Comparison of ENCODE assay signal across 31 cellular contexts in genomic region chr13:43799191-43799590, GRCh38. TPM values are rescaled to one million over a fixed set of nuclear protein-coding genes. Genes with fewer than 3 reads are reported as not detected.
DNase-seq lines count a peak whose midpoint lies in the region; ATAC-seq, FAIRE-seq and TF ChIP-seq lines count a peak whose summit lies in the region.
"Had no signal": no experiment of that assay in that cellular context is flagged by ENCODE, and none has a peak within 500 bp of the region (broad histone marks: within the 10 kb centered on the region; RNA-seq: fewer than 3 reads in every experiment).

No MANE protein-coding gene starts in this region.

- H3K4me3 Mint-ChIP-seq in natural killer cell treated with Interleukin-12 subunit alpha and Interleukin-12 subunit beta and Interleukin-15 and Interleukin-18, amount 100 ng/mL, for 72 hours, result peak overlapping the region; percentile 35
- no peak overlapping the region for H3K4me3 Mint-ChIP-seq in natural killer cell
- H3K4me3 Mint-ChIP-seq in astrocyte (ENCODE audit: unreplicated experiment), result no peak overlapping the region
- no peak overlapping the region for H3K4me3 Mint-ChIP-seq in type B pancreatic cell
- H3K4me3 Mint-ChIP-seq: B cell; brain; CD8-positive, alpha-beta T cell; mesothelial cell of epicardium; naive B cell; WTC11 had no signal

- no peaks in the 10 kb centered on the region for H3K9me3 Mint-ChIP-seq in natural killer cell treated with Interleukin-12 subunit alpha and Interleukin-12 subunit beta and Interleukin-15 and Interleukin-18, amount 100 ng/mL, for 72 hours
- H3K9me3 Mint-ChIP-seq in natural killer cell (no peaks in the 10 kb centered on the region), astrocyte (ENCODE audit: unreplicated experiment) (no peaks in the 10 kb centered on the region), type B pancreatic cell (no peaks in the 10 kb centered on the region)
- H3K9me3 Mint-ChIP-seq: brain; CD8-positive, alpha-beta T cell; mesothelial cell of epicardium; naive B cell; WTC11 had no signal

- no peaks in the 10 kb centered on the region for H3K36me3 Mint-ChIP-seq in natural killer cell treated with Interleukin-12 subunit alpha and Interleukin-12 subunit beta and Interleukin-15 and Interleukin-18, amount 100 ng/mL, for 72 hours
- no peaks in the 10 kb centered on the region for H3K36me3 Mint-ChIP-seq in natural killer cell
- H3K36me3 Mint-ChIP-seq in astrocyte (ENCODE audit: low read depth, unreplicated experiment), result peaks cover 1% of the 10 kb centered on the region
- no peaks in the 10 kb centered on the region for H3K36me3 Mint-ChIP-seq in type B pancreatic cell
- H3K36me3 Mint-ChIP-seq: brain; CD8-positive, alpha-beta T cell; mesothelial cell of epicardium; naive B cell; WTC11 had no signal

- intact Hi-C loops in natural killer cell (cut with micrococcal nuclease), result no loop called here

- H3K27me3 ChIP-seq in astrocyte (ENCODE audit: insufficient read depth, low read length), result peaks cover 2% of the 10 kb centered on the region
- H3K27me3 ChIP-seq: adrenal gland, MG63, thyroid gland had no signal

- FAIRE-seq in astrocyte (lab: Jason Lieb, UNC), result peak; percentile 56
- FAIRE-seq: endothelial cell of umbilical vein, GM18507, K562 had no signal

- H3K4me1 ChIP-seq in astrocyte (ENCODE audit: insufficient read depth, low read length), result no peaks in the 10 kb centered on the region
- H3K4me1 ChIP-seq: adrenal gland, prostate gland, thyroid gland had no signal

- no peaks in the 10 kb centered on the region for H3K79me2 ChIP-seq in astrocyte (ENCODE audit: insufficient read depth, low read length)

- H4K20me1 ChIP-seq in astrocyte (ENCODE audit: insufficient read depth, low read length), result no peaks in the 10 kb centered on the region

- no peak overlapping the region for H3K4me2 ChIP-seq in astrocyte (ENCODE audit: low read length)

- H3K9ac ChIP-seq in astrocyte (ENCODE audit: low read length), result no peak overlapping the region

- peaks cover 0 to 7% of the 10 kb centered on the region in 2 donors for H3K4me1 Mint-ChIP-seq in natural killer cell treated with Interleukin-12 subunit alpha and Interleukin-12 subunit beta and Interleukin-15 and Interleukin-18, amount 100 ng/mL, for 72 hours (ENCODE audit: low read depth in 2 of 2)
- no peaks in the 10 kb centered on the region for H3K4me1 Mint-ChIP-seq in natural killer cell
- H3K4me1 Mint-ChIP-seq in astrocyte (ENCODE audit: low read depth, unreplicated experiment), result peaks cover under 1% of the 10 kb centered on the region
- peaks cover 2% of the 10 kb centered on the region for H3K4me1 Mint-ChIP-seq in type B pancreatic cell (ENCODE audit: unreplicated experiment)
- H3K4me1 Mint-ChIP-seq: B cell, naive B cell had no signal

- TF ChIP-seq CTCF in natural killer cell (IDR thresholded peaks at IDR 0.05), result no peak
- TF ChIP-seq CTCF in astrocyte (IDR thresholded peaks at IDR 0.05; ENCODE audit: insufficient read depth, low read depth, low read length), result no peak
- no peak for TF ChIP-seq CTCF in type B pancreatic cell (conservative IDR thresholded peaks at IDR 0.05)

- H2AFZ ChIP-seq in astrocyte (ENCODE audit: low read depth, low read length), result no peak overlapping the region

- DNase-seq in SIG-M5 treated with dmso at 0.1 percent for 504 hours (lab: John Stamatoyannopoulos, UW; ENCODE audit: unreplicated experiment) (peak; percentile 33), SIG-M5 (lab: John Stamatoyannopoulos, UW) (no peak), natural killer cell (no peak), astrocyte (ENCODE audit: low read depth) (no peak), type B pancreatic cell (ENCODE audit: extremely low spot score, unreplicated experiment) (no peak)
- DNase-seq in natural killer cell treated with Interleukin-12 subunit alpha and Interleukin-12 subunit beta and Interleukin-15 and Interleukin-18, amount 100 ng/mL, for 72 hours (ENCODE audit: low spot score), result no peak
- DNase-seq: activated effector memory CD4-positive, alpha-beta T cell treated with anti-CD3 and anti-CD28 coated beads, Interleukin-2, amount 50 U/mL, for 16 hours; adrenal gland; CD8-positive, alpha-beta T cell; DMS79; H7; left ventricle myocardium superior; MG63; naive B cell; NCI-H510A treated with DMSO at 0.1 percent for 48 hours; nucleus accumbens; SHP77; stimulated activated naive CD4-positive, alpha-beta T cell treated with Interleukin-2 at 50 U/mL for 16 hours; T1000; thyroid gland had no signal

- no peaks in the 10 kb centered on the region for H3K9me3 ChIP-seq in astrocyte (ENCODE audit: insufficient read depth, low read depth, low read length)
- H3K9me3 ChIP-seq: adrenal gland, MG63, prostate gland, thyroid gland had no signal

- no peak overlapping the region for H3K27ac ChIP-seq in astrocyte (ENCODE audit: low read depth, low read length)
- H3K27ac ChIP-seq: adrenal gland, prostate gland, thyroid gland had no signal

- peak overlapping the region in 1 of 2 donors; percentile 29 for H3K27ac Mint-ChIP-seq in natural killer cell treated with Interleukin-12 subunit alpha and Interleukin-12 subunit beta and Interleukin-15 and Interleukin-18, amount 100 ng/mL, for 72 hours
- H3K27ac Mint-ChIP-seq in natural killer cell (no peak overlapping the region), astrocyte (ENCODE audit: unreplicated experiment) (no peak overlapping the region), type B pancreatic cell (peak overlapping the region; percentile 45)
- H3K27ac Mint-ChIP-seq: B cell; brain; CD8-positive, alpha-beta T cell; mesothelial cell of epicardium; naive B cell; WTC11 had no signal

- H3K4me3 ChIP-seq in astrocyte (ENCODE audit: insufficient read depth, low read depth, low read length), result no peak overlapping the region
- H3K4me3 ChIP-seq: adrenal gland, K562, MG63, prostate gland, thyroid gland had no signal

- ATAC-seq in natural killer cell treated with Interleukin-12 subunit alpha and Interleukin-12 subunit beta and Interleukin-15 and Interleukin-18, amount 100 ng/mL, for 72 hours, result peak in 1 of 2 donors; percentile 51
- ATAC-seq in natural killer cell (no peak), HG02973 (IDR thresholded peaks at IDR 0.05; ENCODE audit: unreplicated experiment) (no peak), GM21786 (IDR thresholded peaks at IDR 0.05; ENCODE audit: unreplicated experiment) (no peak)
- ATAC-seq: CD8-positive, alpha-beta T cell; K562; left ventricle myocardium superior; Panc1; WTC11 had no signal

- peaks cover 6 to 25% of the 10 kb centered on the region in 2 donors for H3K27me3 Mint-ChIP-seq in natural killer cell treated with Interleukin-12 subunit alpha and Interleukin-12 subunit beta and Interleukin-15 and Interleukin-18, amount 100 ng/mL, for 72 hours
- H3K27me3 Mint-ChIP-seq in natural killer cell (ENCODE audit: low read depth in 2 of 2) (peaks cover 7 to 20% of the 10 kb centered on the region in 2 donors), astrocyte (ENCODE audit: low read depth, unreplicated experiment) (no peaks in the 10 kb centered on the region), type B pancreatic cell (peaks cover 3% of the 10 kb centered on the region)

- H3K36me3 ChIP-seq in astrocyte (ENCODE audit: insufficient read depth, low read length), result no peaks in the 10 kb centered on the region
- H3K36me3 ChIP-seq: adrenal gland, MG63, prostate gland, thyroid gland had no signal

RNA-seq across cellular contexts. Expression of gene ENOX1, which starts 12.4 kb away (rescaled TPM):
- 10 to 100 TPM in 1 of 2 donors, under 1 TPM in 1; 0.14 to 11.7 TPM for total RNA-seq in natural killer cell treated with Interleukin-12 subunit alpha and Interleukin-12 subunit beta and Interleukin-15 and Interleukin-18, amount 100 ng/mL, for 72 hours
- not detected for total RNA-seq in natural killer cell
- 2.3 and 2.4 TPM in 2 replicates for total RNA-seq in astrocyte
- 2.0 and 7.5 TPM in 2 replicates for total RNA-seq in type B pancreatic cell (ENCODE audit: low replicate concordance)
- total RNA-seq: B cell; CD8-positive, alpha-beta T cell; K562 had no signal
